ENCODE assay signal across 14 cellular contexts in genomic region chr3:183817639-183818038, GRCh38. TPM values are rescaled to one million over a fixed set of nuclear protein-coding genes. Genes with fewer than 3 reads are reported as not detected.
DNase-seq lines count a peak whose midpoint lies in the region; ATAC-seq and TF ChIP-seq lines count a peak whose summit lies in the region.
"Had no signal": no experiment of that assay in that cellular context is flagged by ENCODE, and none has a peak within 500 bp of the region (broad histone marks: within the 10 kb centered on the region; RNA-seq: fewer than 3 reads in every experiment).

No MANE protein-coding gene starts in this region.

- no peaks in the 10 kb centered on the region for H3K9me2 ChIP-seq in PC-9 (ENCODE audit: insufficient read depth)

- H3K27me3 ChIP-seq in ascending aorta (no peaks in the 10 kb centered on the region), PC-9 (ENCODE audit: insufficient read depth, low read depth) (no peaks in the 10 kb centered on the region)

- H3K4me2 ChIP-seq in PC-9 = no peak overlapping the region

- no peaks in the 10 kb centered on the region for H3K9me3 ChIP-seq in ascending aorta
- no peaks in the 10 kb centered on the region for H3K9me3 ChIP-seq in PC-9 (ENCODE audit: insufficient read depth, low read depth)
- H3K9me3 ChIP-seq: HAP-1 had no signal

- no peaks in the 10 kb centered on the region for H3K79me2 ChIP-seq in PC-9 (ENCODE audit: low read depth)

- no TSS peak for BruUV-seq in PC-9 (replicated peaks; lab: Mats Ljungman, UMichigan)

- no peaks in the 10 kb centered on the region for H4K20me1 ChIP-seq in PC-9 (ENCODE audit: insufficient read depth)

- no peak overlapping the region for H3K4me3 Mint-ChIP-seq in activated T-cell treated with anti-CD3 and anti-CD28 coated beads, Interleukin-2, amount 50 U/mL, for 24 hours
- no peak overlapping the region for H3K4me3 Mint-ChIP-seq in activated T-helper 17 cell treated with anti-CD3 and anti-CD28 coated beads, Interleukin-2, amount 50 U/mL, for 72 hours
- no peak overlapping the region for H3K4me3 Mint-ChIP-seq in nephron progenitor cell

- H2AFZ ChIP-seq in PC-9 = no peak overlapping the region

- TF ChIP-seq CTCF in nephron progenitor cell (IDR thresholded peaks at IDR 0.05) (no peak), ascending aorta (IDR thresholded peaks at IDR 0.05) (no peak), PC-9 (conservative IDR thresholded peaks at IDR 0.05) (no peak)

- H3K4me1 ChIP-seq in ascending aorta (no peaks in the 10 kb centered on the region), PC-9 (replicated peaks; ENCODE audit: insufficient read depth) (no peaks in the 10 kb centered on the region)
- H3K4me1 ChIP-seq: HAP-1 had no signal

- peak overlapping the region; percentile 20 for H3K27ac Mint-ChIP-seq in activated T-cell treated with anti-CD3 and anti-CD28 coated beads, Interleukin-2, amount 50 U/mL, for 24 hours
- peak overlapping the region; percentile 28 for H3K27ac Mint-ChIP-seq in activated T-helper 17 cell treated with anti-CD3 and anti-CD28 coated beads, Interleukin-2, amount 50 U/mL, for 72 hours
- H3K27ac Mint-ChIP-seq in nephron progenitor cell = peak overlapping the region; percentile 79

- H3K36me3 ChIP-seq in ascending aorta = peaks cover 3 to 5% of the 10 kb centered on the region in 2 donors
- H3K36me3 ChIP-seq in PC-9 (ENCODE audit: low read depth) = no peaks in the 10 kb centered on the region

- H3K27ac ChIP-seq in ascending aorta (no peak overlapping the region), PC-9 (no peak overlapping the region)
- H3K27ac ChIP-seq: C4-2B had no signal

- H3K4me3 ChIP-seq in ascending aorta (no peak overlapping the region), PC-9 (no peak overlapping the region)
- H3K4me3 ChIP-seq: HAP-1 had no signal

- DNase-seq in activated T-cell treated with anti-CD3 and anti-CD28 coated beads, Interleukin-2, amount 50 U/mL, for 24 hours = peak; percentile 20
- DNase-seq in activated T-cell treated with anti-CD3 and anti-CD28 coated beads for 4 hours = no peak
- no peak for DNase-seq in nephron progenitor cell
- DNase-seq in ascending aorta (ENCODE audit: low spot score in 2 of 2) = no peak
- no peak for DNase-seq in PC-9
- DNase-seq: DMS53, Kasumi-1, NCI-H2029, NCI-H526 treated with DMSO at 0.1 percent for 48 hours had no signal

- H3K36me3 Mint-ChIP-seq in activated T-cell treated with anti-CD3 and anti-CD28 coated beads, Interleukin-2, amount 50 U/mL, for 24 hours (ENCODE audit: low read depth) = peaks cover 44% of the 10 kb centered on the region
- peaks cover 30% of the 10 kb centered on the region for H3K36me3 Mint-ChIP-seq in activated T-helper 17 cell treated with anti-CD3 and anti-CD28 coated beads, Interleukin-2, amount 50 U/mL, for 72 hours (ENCODE audit: low read depth)
- H3K36me3 Mint-ChIP-seq in nephron progenitor cell (ENCODE audit: low read depth) = peaks cover 32% of the 10 kb centered on the region

- POLR2A ChIA-PET in PC-9 (lab: Charles Lee; ENCODE audit: unreplicated experiment) = no interaction called here

- H3F3A ChIP-seq in PC-9 (ENCODE audit: insufficient read depth, low read depth) = no peaks in the 10 kb centered on the region

- peaks cover 16% of the 10 kb centered on the region for H3K4me1 Mint-ChIP-seq in activated T-cell treated with anti-CD3 and anti-CD28 coated beads, Interleukin-2, amount 50 U/mL, for 24 hours (ENCODE audit: low read depth)
- peaks cover 5% of the 10 kb centered on the region for H3K4me1 Mint-ChIP-seq in activated T-helper 17 cell treated with anti-CD3 and anti-CD28 coated beads, Interleukin-2, amount 50 U/mL, for 72 hours
- H3K4me1 Mint-ChIP-seq in nephron progenitor cell = peaks cover 4% of the 10 kb centered on the region

- H3K27me3 Mint-ChIP-seq in activated T-cell treated with anti-CD3 and anti-CD28 coated beads, Interleukin-2, amount 50 U/mL, for 24 hours = no peaks in the 10 kb centered on the region
- no peaks in the 10 kb centered on the region for H3K27me3 Mint-ChIP-seq in activated T-helper 17 cell treated with anti-CD3 and anti-CD28 coated beads, Interleukin-2, amount 50 U/mL, for 72 hours
- peaks cover 12% of the 10 kb centered on the region for H3K27me3 Mint-ChIP-seq in nephron progenitor cell (ENCODE audit: low read depth, poor library complexity)

- CTCF ChIA-PET in PC-9 (lab: Charles Lee) = no interaction called here

- intact Hi-C loops in ascending aorta (cut with DNase I) = no loop called here
- intact Hi-C loops in PC-9 (cut with micrococcal nuclease; ENCODE audit: unreplicated experiment) = no loop called here

- no peak for ATAC-seq in activated T-helper 17 cell treated with anti-CD3 and anti-CD28 coated beads, Interleukin-2, amount 50 U/mL, for 72 hours (replicated peaks)
- ATAC-seq in HG02588 (IDR thresholded peaks at IDR 0.05; ENCODE audit: unreplicated experiment) (no peak), HG03565 (IDR thresholded peaks at IDR 0.05; ENCODE audit: unreplicated experiment) (no peak)

- no peaks in the 10 kb centered on the region for H3K9me3 Mint-ChIP-seq in activated T-cell treated with anti-CD3 and anti-CD28 coated beads, Interleukin-2, amount 50 U/mL, for 24 hours
- H3K9me3 Mint-ChIP-seq in activated T-helper 17 cell treated with anti-CD3 and anti-CD28 coated beads, Interleukin-2, amount 50 U/mL, for 72 hours = no peaks in the 10 kb centered on the region
- no peaks in the 10 kb centered on the region for H3K9me3 Mint-ChIP-seq in nephron progenitor cell

RNA-seq across cellular contexts. Expression of gene MAP6D1, which starts 7.7 kb away (rescaled TPM):
- total RNA-seq in activated T-helper 17 cell treated with anti-CD3 and anti-CD28 coated beads, Interleukin-2, amount 50 U/mL, for 72 hours = 1 to 10 TPM; 1.4 to 2.0 TPM
- total RNA-seq in ascending aorta = not detected
- 2.2 TPM in 2 replicates for total RNA-seq in PC-9 (2021)

Comparison
In these comparisons a context has a peak if more than half of its experiments do, and no peak if none do; other contexts are left out.
1. H3K27ac Mint-ChIP-seq: peak in every context shown above with its lines; median percentile 79 in nephron progenitor cell; 28 in activated T-helper 17 cell treated with anti-CD3 and anti-CD28 coated beads, Interleukin-2, amount 50 U/mL, for 72 hours; 20 in activated T-cell treated with anti-CD3 and anti-CD28 coated beads, Interleukin-2, amount 50 U/mL, for 24 hours.